In genomic region chr2:20052229-20052871, GRCh38 we compare ENCODE assay signal across 7 cellular contexts. TPM values are rescaled to one million over a fixed set of nuclear protein-coding genes. Genes with fewer than 3 reads are reported as not detected.
DNase-seq lines count a peak whose midpoint lies in the region; ATAC-seq and TF ChIP-seq lines count a peak whose summit lies in the region.

No MANE protein-coding gene starts in this region.

- H3K27me3 ChIP-seq in H9 (ENCODE audit: insufficient read depth, low read length) (no peaks in the 10 kb centered on the region), Panc1 (ENCODE audit: control insufficient read depth, insufficient read depth, low read length) (peaks cover 3% of the 10 kb centered on the region; the same call in 1 of the 2 replicates), subcutaneous abdominal adipose tissue (ENCODE audit: control insufficient read depth in 5 of 5, insufficient read depth in 4 of 5, low read length in 5 of 5) (no peaks in the 10 kb centered on the region)

- H3K36me3 ChIP-seq in Panc1 (ENCODE audit: control insufficient read depth, insufficient read depth, low read length) (peaks cover 4% of the 10 kb centered on the region; the same call in 1 of the 2 replicates), subcutaneous abdominal adipose tissue (ENCODE audit: control insufficient read depth in 5 of 5, insufficient read depth in 5 of 5, low read length in 5 of 5) (no peaks in the 10 kb centered on the region)

- peaks cover 20 to 28% of the 10 kb centered on the region in 2 experiments for H3K4me1 Mint-ChIP-seq in H9
- peaks cover 5 to 26% of the 10 kb centered on the region in 2 donors for H3K4me1 Mint-ChIP-seq in natural killer cell

- in situ Hi-C loops in Panc1 (cut with HindIII; ENCODE audit: low pct_unique_long_range_greater_than_20kb, low sequenced_read_pairs): no loop called here

- no peak overlapping the region for H3K4ac ChIP-seq in H9 (ENCODE audit: low read depth, low read length)

- H3K18ac ChIP-seq in H9 (ENCODE audit: insufficient read length, low read depth, low read length): peak overlapping the region; percentile 39

- no peak overlapping the region for H3K56ac ChIP-seq in H9 (ENCODE audit: insufficient read length, low read depth, low read length)

- H3K23me2 ChIP-seq in H9 (ENCODE audit: insufficient read length, low read depth, low read length, poor library complexity, severe bottlenecking): peaks cover 8% of the 10 kb centered on the region

- no peak overlapping the region for H4K91ac ChIP-seq in H9 (ENCODE audit: insufficient read length, low read depth, low read length)

- no peaks in the 10 kb centered on the region for H3K79me1 ChIP-seq in H9 (ENCODE audit: insufficient read depth, low read depth, low read length, poor library complexity, severe bottlenecking)

- no peak overlapping the region for H4K5ac ChIP-seq in H9 (ENCODE audit: insufficient read length, low read depth, low read length)

- H3K36me3 Mint-ChIP-seq in H9 (ENCODE audit: insufficient read depth in 1 of 3, low read depth in 3 of 3): peaks cover 0 to 4% (median 2%) of the 10 kb centered on the region in 3 experiments; a peak in 3 of 7 replicates
- H3K36me3 Mint-ChIP-seq in natural killer cell: no peaks in the 10 kb centered on the region

- H3K23ac ChIP-seq in H9 (ENCODE audit: insufficient read length, low read depth, low read length): no peak overlapping the region

- CTCF ChIA-PET in Panc1 (lab: Charles Lee): interaction anchor here (0.7 kb wide), 1 partner anchor 18 kb away, joined by 6 read pairs; no protein-coding TSS in a partner anchor

- H3K4me1 ChIP-seq in H9 (ENCODE audit: insufficient read depth, low read length): no peaks in the 10 kb centered on the region; the same call in none of the 2 replicates
- H3K4me1 ChIP-seq in Panc1 (ENCODE audit: control insufficient read depth, insufficient read depth, low read length): peaks cover 23% of the 10 kb centered on the region
- peaks cover 5 to 43% (median 40%) of the 10 kb centered on the region in 5 donors for H3K4me1 ChIP-seq in subcutaneous abdominal adipose tissue (ENCODE audit: control insufficient read depth in 5 of 5, insufficient read depth in 5 of 5, low read length in 5 of 5)

- peak overlapping the region; percentile 79 for H3K9ac ChIP-seq in H9 (ENCODE audit: extremely low read depth, insufficient read length, low read length)
- peak overlapping the region in 4 of 5 donors; percentile 76 to 98 (median 96) for H3K9ac ChIP-seq in subcutaneous abdominal adipose tissue (ENCODE audit: low read length in 5 of 5)

- no peak overlapping the region for H2BK120ac ChIP-seq in H9 (ENCODE audit: low read depth, low read length, poor library complexity, severe bottlenecking)

- H3K4me3 Mint-ChIP-seq in H9 (no peak overlapping the region), natural killer cell (no peak overlapping the region)

- H3T11ph ChIP-seq in H9 (ENCODE audit: low read length): peak overlapping the region; percentile 85

- no peak overlapping the region for H2AFZ ChIP-seq in H9 (ENCODE audit: low read length)

- H3K4me3 ChIP-seq in Panc1 (ENCODE audit: low read depth in 2 of 2, low read length in 2 of 2) (peak overlapping the region; percentile 98), subcutaneous abdominal adipose tissue (ENCODE audit: low read depth in 1 of 5, low read length in 5 of 5) (peak overlapping the region; percentile 64 to 98 (median 83))

- TSS peak; percentile 98 for BruUV-seq in Panc1 (replicated peaks; lab: Mats Ljungman, UMichigan)

- peak overlapping the region; percentile 82 for H3K27ac ChIP-seq in H9 (ENCODE audit: insufficient read length, low read depth, low read length)
- peak overlapping the region; percentile 99 for H3K27ac ChIP-seq in Panc1 (ENCODE audit: low read length)
- peak overlapping the region; percentile 99 for H3K27ac ChIP-seq in subcutaneous abdominal adipose tissue (ENCODE audit: low read depth, low read length)

- H3K79me2 ChIP-seq in H9 (ENCODE audit: insufficient read depth, low read length): peaks cover 21% of the 10 kb centered on the region; the same call in 1 of the 2 replicates

- no peak overlapping the region for H2BK20ac ChIP-seq in H9 (ENCODE audit: low read depth, low read length, poor library complexity, severe bottlenecking)

- POLR2A ChIA-PET in Panc1 (lab: Charles Lee): no interaction called here

- H2AK5ac ChIP-seq in H9 (ENCODE audit: insufficient read length, low read length): no peak overlapping the region

- H3K4me2 ChIP-seq in H9 (ENCODE audit: insufficient read depth, insufficient read length, low read length): peak overlapping the region; percentile 57

- H3K14ac ChIP-seq in H9 (ENCODE audit: insufficient read depth, low read length): no peak overlapping the region

- no peak overlapping the region for H4K8ac ChIP-seq in H9 (replicated peaks; ENCODE audit: insufficient read length, low read depth, low read length)

- DNase-seq in H9: no peak
- DNase-seq in Panc1 (ENCODE audit: low read depth, low spot score): peak; percentile 48
- peak; percentile 53 for DNase-seq in glomerular visceral epithelial cell (ENCODE audit: extremely low spot score)
- no peak for DNase-seq in cerebellar cortex (ENCODE audit: low spot score)
- DNase-seq in central memory CD4-positive, alpha-beta T cell: no peak
- no peak for DNase-seq in natural killer cell

- WGBS in H9 (ENCODE audit: extremely low coverage, insufficient read length, low lambda C conversion rate): no CpG with 5 or more reads among the region's 10 CpGs

- H2BK5ac ChIP-seq in H9 (ENCODE audit: insufficient read length, low read length): no peak overlapping the region

- intact Hi-C loops in Panc1 (cut with micrococcal nuclease; ENCODE audit: unreplicated experiment) (no loop called here), natural killer cell (cut with micrococcal nuclease) (loop anchor here (5.0 kb wide), 1 partner anchor 275 kb away; no protein-coding TSS in a partner anchor)

- H3K9me3 Mint-ChIP-seq in H9 (no peaks in the 10 kb centered on the region), natural killer cell (no peaks in the 10 kb centered on the region)

- no peaks in the 10 kb centered on the region for H3K9me3 ChIP-seq in H9 (ENCODE audit: control insufficient read depth, low read depth, low read length)
- H3K9me3 ChIP-seq in Panc1 (ENCODE audit: control insufficient read depth, insufficient read depth, low read depth, low read length): no peaks in the 10 kb centered on the region
- no peaks in the 10 kb centered on the region for H3K9me3 ChIP-seq in subcutaneous abdominal adipose tissue (ENCODE audit: control insufficient read depth in 5 of 5, low read length in 5 of 5)

- TF ChIP-seq CTCF in H9 (conservative IDR thresholded peaks at IDR 0.05) (no peak), Panc1 (IDR thresholded peaks at IDR 0.05) (no peak), natural killer cell (IDR thresholded peaks at IDR 0.05) (no peak)

- ATAC-seq in Panc1 (no peak), natural killer cell (no peak)

- H4K20me1 ChIP-seq in H9 (ENCODE audit: control insufficient read depth, insufficient read depth, insufficient read length): no peaks in the 10 kb centered on the region

- H3K27me3 Mint-ChIP-seq in H9 (ENCODE audit: low read depth) (peaks cover 10% of the 10 kb centered on the region), natural killer cell (ENCODE audit: low read depth in 2 of 2) (peaks cover 18 to 21% of the 10 kb centered on the region in 2 donors)

- H3K27ac Mint-ChIP-seq in H9 (no peak overlapping the region), natural killer cell (no peak overlapping the region)

- no peak overlapping the region for H2BK12ac ChIP-seq in H9 (ENCODE audit: insufficient read length, low read depth, low read length)

- no peak overlapping the region for H2BK15ac ChIP-seq in H9 (ENCODE audit: low read depth, low read length)

RNA-seq across cellular contexts. Expression of gene LAPTM4A, which starts 0.9 kb away (rescaled TPM):
- total RNA-seq in H9 (2021) (131 and 136 TPM in 2 replicates), Panc1 (2021; ENCODE audit: unreplicated experiment) (123 TPM), natural killer cell (10 to 100 TPM; 60.6 to 98.4 (median 75.0) TPM)
- polyA plus RNA-seq in Panc1 (2012; ENCODE audit: insufficient read length): 105 TPM

RNA-seq across cellular contexts. Expression of gene MATN3, which starts 39.9 kb away (rescaled TPM):
- total RNA-seq in H9 (2021) (12.2 and 13.5 TPM in 2 replicates), Panc1 (2021; ENCODE audit: unreplicated experiment) (3.5 TPM), natural killer cell (not detected)
- 5.3 TPM for polyA plus RNA-seq in Panc1 (2012; ENCODE audit: insufficient read length)

Comparison
In these comparisons a context has a peak if more than half of its experiments do, and no peak if none do; other contexts are left out.
1. DNase-seq: peak in Panc1 (single experiment) and glomerular visceral epithelial cell (single experiment); none in H9 (single experiment), cerebellar cortex (single experiment), central memory CD4-positive, alpha-beta T cell (single experiment) and natural killer cell (single experiment).
2. Peak in every context shown above with its lines, with median percentiles within 50 percentile points of each other: H3K27ac ChIP-seq.